Comparison of ENCODE assay signal across 20 cellular contexts in the genomic region with DNA sequence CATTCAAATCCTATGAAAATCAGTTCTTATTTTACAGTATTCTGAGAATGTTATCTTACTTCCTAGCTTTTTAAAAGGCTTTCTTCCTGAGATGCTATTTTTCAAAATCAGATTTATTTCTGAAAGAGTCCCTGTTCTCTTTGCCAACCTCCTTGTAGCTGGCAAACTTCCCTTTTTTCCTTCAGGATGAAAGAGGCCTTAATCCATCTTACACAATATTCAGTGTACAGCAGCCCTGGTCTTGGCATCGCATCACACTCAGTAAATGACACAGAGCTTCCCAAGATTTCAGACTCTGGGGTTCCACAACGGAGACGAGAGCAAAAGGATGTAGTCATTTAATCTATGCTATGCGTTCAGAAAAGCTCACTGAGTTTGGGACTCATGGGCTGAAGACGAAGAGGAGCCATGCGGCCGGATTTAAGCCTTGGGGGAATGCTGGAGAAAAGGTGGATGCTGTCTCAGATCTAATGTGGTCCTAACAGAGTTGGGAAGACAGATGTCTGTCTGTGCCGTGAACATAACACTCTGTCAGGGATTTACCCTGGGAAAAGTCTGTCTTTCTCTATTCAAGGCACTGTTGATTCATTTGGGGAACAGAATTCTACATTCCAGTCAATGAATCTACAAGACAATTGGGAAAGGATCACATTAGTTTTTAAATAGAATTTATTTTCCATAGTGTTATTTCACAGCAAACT.
DNase-seq lines count a peak whose midpoint lies in the region; TF ChIP-seq lines count a peak whose summit lies in the region.
"Had no signal": no experiment of that assay in that cellular context is flagged by ENCODE, and none has a peak within 500 bp of the region (broad histone marks: within the 10 kb centered on the region; RNA-seq: fewer than 3 reads in every experiment).

No MANE protein-coding gene starts in this region.

- no peaks in the 10 kb centered on the region for H3K27me3 Mint-ChIP-seq in neural progenitor cell (ENCODE audit: insufficient read depth, low read depth)
- H3K27me3 Mint-ChIP-seq in activated CD4-positive, alpha-beta T cell treated with anti-CD3 and anti-CD28 coated beads, Interleukin-2, amount 10 ng/mL, durations not matched to agents 24 days and 14 days: no peaks in the 10 kb centered on the region
- H3K27me3 Mint-ChIP-seq: activated naive CD4-positive, alpha-beta T cell treated with anti-CD3 and anti-CD28 coated beads, Interleukin-2, amount 50 U/mL, for 24 hours; naive thymus-derived CD8-positive, alpha-beta T cell had no signal

- peak overlapping the region; percentile 2 for H3K27ac ChIP-seq in A673 (ENCODE audit: low read depth, low read length, poor library complexity, severe bottlenecking)
- no peak overlapping the region for H3K27ac ChIP-seq in neural progenitor cell
- H3K27ac ChIP-seq: brain microvascular endothelial cell, gastroesophageal sphincter, thyroid gland had no signal

- no peaks in the 10 kb centered on the region for H3K9me3 Mint-ChIP-seq in neural progenitor cell
- no peaks in the 10 kb centered on the region for H3K9me3 Mint-ChIP-seq in activated CD4-positive, alpha-beta T cell treated with anti-CD3 and anti-CD28 coated beads, Interleukin-2, amount 10 ng/mL, durations not matched to agents 24 days and 14 days
- H3K9me3 Mint-ChIP-seq: activated naive CD4-positive, alpha-beta T cell treated with anti-CD3 and anti-CD28 coated beads, Interleukin-2, amount 50 U/mL, for 24 hours; naive thymus-derived CD8-positive, alpha-beta T cell had no signal

- H3K79me2 ChIP-seq in neural progenitor cell (ENCODE audit: low read depth): no peaks in the 10 kb centered on the region

- no peaks in the 10 kb centered on the region for H3F3A ChIP-seq in neural progenitor cell (ENCODE audit: low read depth)

- H3K27ac Mint-ChIP-seq in neural progenitor cell: no peak overlapping the region
- H3K27ac Mint-ChIP-seq in activated CD4-positive, alpha-beta T cell treated with anti-CD3 and anti-CD28 coated beads, Interleukin-2, amount 10 ng/mL, durations not matched to agents 24 days and 14 days: no peak overlapping the region
- H3K27ac Mint-ChIP-seq: activated naive CD4-positive, alpha-beta T cell treated with anti-CD3 and anti-CD28 coated beads, Interleukin-2, amount 50 U/mL, for 24 hours had no signal

- POLR2A ChIA-PET in A673 (lab: Charles Lee; ENCODE audit: low non-redundant PET): no interaction called here

- H3K36me3 ChIP-seq in A673 (ENCODE audit: insufficient read depth, low read length, poor library complexity, severe bottlenecking) (no peaks in the 10 kb centered on the region), neural progenitor cell (no peaks in the 10 kb centered on the region)
- H3K36me3 ChIP-seq: brain microvascular endothelial cell, gastroesophageal sphincter, thyroid gland had no signal

- H3K4me1 Mint-ChIP-seq in neural progenitor cell: peaks cover 12% of the 10 kb centered on the region
- H3K4me1 Mint-ChIP-seq in activated CD4-positive, alpha-beta T cell treated with anti-CD3 and anti-CD28 coated beads, Interleukin-2, amount 10 ng/mL, durations not matched to agents 24 days and 14 days: no peaks in the 10 kb centered on the region
- H3K4me1 Mint-ChIP-seq: activated naive CD4-positive, alpha-beta T cell treated with anti-CD3 and anti-CD28 coated beads, Interleukin-2, amount 50 U/mL, for 24 hours; naive thymus-derived CD8-positive, alpha-beta T cell had no signal

- peak overlapping the region; percentile 11 for H2AFZ ChIP-seq in neural progenitor cell (replicated peaks)

- H3K4me1 ChIP-seq in A673 (ENCODE audit: insufficient read depth, low read length, poor library complexity, severe bottlenecking) (peaks cover 9% of the 10 kb centered on the region), neural progenitor cell (peaks cover 8% of the 10 kb centered on the region)
- H3K4me1 ChIP-seq: thyroid gland had no signal

- no peak overlapping the region for H3K9ac ChIP-seq in neural progenitor cell

- H3K27me3 ChIP-seq in A673 (replicated peaks; ENCODE audit: insufficient read depth, low read depth, low read length, poor library complexity): no peaks in the 10 kb centered on the region
- peaks cover 10% of the 10 kb centered on the region for H3K27me3 ChIP-seq in neural progenitor cell
- H3K27me3 ChIP-seq: brain microvascular endothelial cell, gastroesophageal sphincter, thyroid gland had no signal

- CTCF ChIA-PET in A673 (lab: Charles Lee): no interaction called here

- DNase-seq in A673 (ENCODE audit: low spot score) (peak; percentile 3), NCI-H69 (lab: John Stamatoyannopoulos, UW) (peak; percentile 45), fibroblast of mammary gland (ENCODE audit: low read depth) (peak; percentile 4), neural progenitor cell (ENCODE audit: low spot score) (no peak), DMS114 treated with DMSO at 0.1 percent for 48 hours (lab: John Stamatoyannopoulos, UW; ENCODE audit: unreplicated experiment) (no peak), GF-D8 (lab: John Stamatoyannopoulos, UW) (no peak), NCI-H510A (lab: John Stamatoyannopoulos, UW) (no peak)
- DNase-seq in activated CD4-positive, alpha-beta T cell treated with anti-CD3 and anti-CD28 coated beads, Interleukin-2, amount 10 ng/mL, durations not matched to agents 24 days and 14 days: no peak
- DNase-seq: activated CD4-positive, alpha-beta T cell treated with anti-CD3 and anti-CD28 coated beads, Interleukin-2, amount 50 U/mL, for 48 hours; activated T-cell treated with anti-CD3 and anti-CD28 coated beads, Interleukin-2, amount 50 U/mL, for 1 hour; brain microvascular endothelial cell; cortex of kidney; DMS153; naive thymus-derived CD8-positive, alpha-beta T cell; NCI-H1694 treated with DMSO at 0.1 percent for 48 hours; NCI-H226; NK-92 treated with Interleukin-12 subunit alpha and Interleukin-12 subunit beta, amount 100 ng/mL, for 24 hours; thyroid gland had no signal

- H4K20me1 ChIP-seq in neural progenitor cell (ENCODE audit: low read depth): no peaks in the 10 kb centered on the region

- H3K36me3 Mint-ChIP-seq in neural progenitor cell: no peaks in the 10 kb centered on the region
- H3K36me3 Mint-ChIP-seq in activated CD4-positive, alpha-beta T cell treated with anti-CD3 and anti-CD28 coated beads, Interleukin-2, amount 10 ng/mL, durations not matched to agents 24 days and 14 days (ENCODE audit: low read depth): no peaks in the 10 kb centered on the region
- H3K36me3 Mint-ChIP-seq: activated naive CD4-positive, alpha-beta T cell treated with anti-CD3 and anti-CD28 coated beads, Interleukin-2, amount 50 U/mL, for 24 hours; naive thymus-derived CD8-positive, alpha-beta T cell had no signal

- H3K4me3 ChIP-seq in A673 (ENCODE audit: low read depth, low read length, poor library complexity, severe bottlenecking) (peak overlapping the region; percentile 17), fibroblast of mammary gland (ENCODE audit: control insufficient read depth, low read depth, low read length) (no peak overlapping the region), neural progenitor cell (no peak overlapping the region)
- H3K4me3 ChIP-seq: gastroesophageal sphincter, thyroid gland had no signal

- no peak for TF ChIP-seq CTCF in A673 (conservative IDR thresholded peaks at IDR 0.05; ENCODE audit: low read depth, low read length)
- TF ChIP-seq CTCF in fibroblast of mammary gland (conservative IDR thresholded peaks at IDR 0.05; ENCODE audit: control insufficient read depth, insufficient read depth, low read depth, low read length): no peak
- TF ChIP-seq CTCF in neural progenitor cell (IDR thresholded peaks at IDR 0.05): no peak

- no peak overlapping the region for H3K4me3 Mint-ChIP-seq in neural progenitor cell
- H3K4me3 Mint-ChIP-seq in activated CD4-positive, alpha-beta T cell treated with anti-CD3 and anti-CD28 coated beads, Interleukin-2, amount 10 ng/mL, durations not matched to agents 24 days and 14 days: no peak overlapping the region
- H3K4me3 Mint-ChIP-seq: activated naive CD4-positive, alpha-beta T cell treated with anti-CD3 and anti-CD28 coated beads, Interleukin-2, amount 50 U/mL, for 24 hours; naive thymus-derived CD8-positive, alpha-beta T cell had no signal

- no peaks in the 10 kb centered on the region for H3K9me3 ChIP-seq in A673 (ENCODE audit: low read depth, low read length, poor library complexity, severe bottlenecking)
- no peaks in the 10 kb centered on the region for H3K9me3 ChIP-seq in neural progenitor cell (ENCODE audit: low read depth)
- H3K9me3 ChIP-seq: gastroesophageal sphincter, thyroid gland had no signal

- intact Hi-C loops in A673 (cut with micrococcal nuclease; ENCODE audit: unreplicated experiment): no loop called here
- intact Hi-C loops in activated CD4-positive, alpha-beta T cell treated with anti-CD3 and anti-CD28 coated beads, Interleukin-2, amount 10 ng/mL, durations not matched to agents 24 days and 14 days (cut with micrococcal nuclease): no loop called here

- no peak overlapping the region for H3K4me2 ChIP-seq in neural progenitor cell

- BruUV-seq in A673 (replicated peaks; lab: Mats Ljungman, UMichigan): no TSS peak

Comparison
In these comparisons a context has a peak if more than half of its experiments do, and no peak if none do; other contexts are left out.
1. DNase-seq: peak in A673 (single experiment), NCI-H69 (single experiment) and fibroblast of mammary gland (single experiment); none in neural progenitor cell (single experiment), DMS114 treated with DMSO at 0.1 percent for 48 hours (single experiment), activated CD4-positive, alpha-beta T cell treated with anti-CD3 and anti-CD28 coated beads, Interleukin-2, amount 10 ng/mL, durations not matched to agents 24 days and 14 days (single experiment), GF-D8 (single experiment) and NCI-H510A (single experiment).